In genomic region chr6:167013946-167014345, GRCh38 we compare ENCODE assay signal across 29 cellular contexts.
"Had no signal": no experiment of that assay in that cellular context is flagged by ENCODE, and none has a peak within 500 bp of the region (broad histone marks: within the 10 kb centered on the region; RNA-seq: fewer than 3 reads in every experiment).

No MANE protein-coding gene starts in this region.

- H3K27ac Mint-ChIP-seq: natural killer cell; nephron; neural progenitor cell; progenitor cell of endocrine pancreas; stimulated activated effector memory CD8-positive, alpha-beta T cell treated with anti-CD3 and anti-CD28 coated beads, Interleukin-12 subunit alpha, Interleukin-12 subunit beta, amount 100 ng/mL, for 72 hours; stimulated activated naive B cell treated with anti-CD40 and anti-IgM and Interleukin-4, amounts not matched to agents 10 μg/mL and 1 μg/mL and 100 μg/mL, for 72 hours; stimulated activated naive CD8-positive, alpha-beta T cell treated with anti-CD3 and anti-CD28 coated beads, Interleukin-15, Interleukin-2, amounts not matched to agents 100 ng/mL and 50 ng/mL, for 24 hours had no signal

- H3K9ac ChIP-seq: neural progenitor cell, parathyroid adenoma had no signal

- H3K4me2 ChIP-seq: neural progenitor cell had no signal

- H3K9me3 ChIP-seq: ovary, psoas muscle, right lobe of liver, sigmoid colon, stomach, thoracic aorta, thyroid gland, tibial nerve, upper lobe of left lung, vagina had no signal

- H3K9me3 Mint-ChIP-seq: natural killer cell; nephron; neural progenitor cell; stimulated activated effector memory CD8-positive, alpha-beta T cell treated with anti-CD3 and anti-CD28 coated beads, Interleukin-12 subunit alpha, Interleukin-12 subunit beta, amount 100 ng/mL, for 72 hours; stimulated activated naive B cell treated with anti-CD40 and anti-IgM and Interleukin-4, amounts not matched to agents 10 μg/mL and 1 μg/mL and 100 μg/mL, for 72 hours; stimulated activated naive CD8-positive, alpha-beta T cell treated with anti-CD3 and anti-CD28 coated beads, Interleukin-15, Interleukin-2, amounts not matched to agents 100 ng/mL and 50 ng/mL, for 24 hours had no signal

- H2AFZ ChIP-seq: neural progenitor cell, parathyroid adenoma had no signal

- H3K27me3 Mint-ChIP-seq: progenitor cell of endocrine pancreas; stimulated activated naive B cell treated with anti-CD40 and anti-IgM and Interleukin-4, amounts not matched to agents 10 μg/mL and 1 μg/mL and 100 μg/mL, for 72 hours; stimulated activated naive CD8-positive, alpha-beta T cell treated with anti-CD3 and anti-CD28 coated beads, Interleukin-15, Interleukin-2, amounts not matched to agents 100 ng/mL and 50 ng/mL, for 24 hours had no signal

- FAIRE-seq: small intestine, urothelium cell line had no signal

- H3K4me3 Mint-ChIP-seq: natural killer cell; nephron; neural progenitor cell; stimulated activated effector memory CD8-positive, alpha-beta T cell treated with anti-CD3 and anti-CD28 coated beads, Interleukin-12 subunit alpha, Interleukin-12 subunit beta, amount 100 ng/mL, for 72 hours; stimulated activated naive B cell treated with anti-CD40 and anti-IgM and Interleukin-4, amounts not matched to agents 10 μg/mL and 1 μg/mL and 100 μg/mL, for 72 hours; stimulated activated naive CD8-positive, alpha-beta T cell treated with anti-CD3 and anti-CD28 coated beads, Interleukin-15, Interleukin-2, amounts not matched to agents 100 ng/mL and 50 ng/mL, for 24 hours had no signal

- H3K4me1 ChIP-seq: neural progenitor cell, parathyroid adenoma, psoas muscle, right lobe of liver, sigmoid colon, stomach, thyroid gland, tibial nerve, upper lobe of left lung, vagina had no signal

- ATAC-seq: natural killer cell; psoas muscle; right cardiac atrium; right lobe of liver; stimulated activated effector memory CD8-positive, alpha-beta T cell treated with anti-CD3 and anti-CD28 coated beads, Interleukin-12 subunit alpha, Interleukin-12 subunit beta, amount 100 ng/mL, for 72 hours; stimulated activated naive B cell treated with anti-CD40 and anti-IgM and Interleukin-4, amounts not matched to agents 10 μg/mL and 1 μg/mL and 100 μg/mL, for 72 hours had no signal

- H3K27ac ChIP-seq: neural progenitor cell, ovary, parathyroid adenoma, psoas muscle, right lobe of liver, sigmoid colon, stomach, thoracic aorta, thyroid gland, tibial nerve, upper lobe of left lung, vagina had no signal

- DNase-seq: natural killer cell; occipital lobe; ovary; posterior cingulate gyrus; psoas muscle; right cardiac atrium; right lobe of liver; sigmoid colon; small intestine; stimulated activated CD4-positive, alpha-beta T cell treated with anti-CD3 and anti-CD28 coated beads, Interleukin-15, amount 100 ng/mL, for 24 hours; stimulated activated CD4-positive, alpha-beta T cell treated with anti-CD3 and anti-CD28 coated beads, Interleukin-2, amount 100 ng/mL, for 24 hours; stimulated activated CD4-positive, alpha-beta T cell treated with anti-CD3 and anti-CD28 coated beads, Interleukin-2, amount 100 ng/mL, for 48 hours; stimulated activated CD4-positive, alpha-beta T cell treated with anti-CD3 and anti-CD28 coated beads, Interleukin-4, amount 100 ng/mL, for 24 hours; stimulated activated naive B cell treated with anti-CD40 and anti-IgM and Interleukin-4, amounts not matched to agents 10 μg/mL and 1 μg/mL and 100 μg/mL, for 72 hours; stimulated activated naive CD4-positive, alpha-beta T cell treated with Interleukin-2 at 50 U/mL for 16 hours; stomach; thyroid gland; trophoblast cell; upper lobe of left lung had no signal

- H3K79me2 ChIP-seq: parathyroid adenoma had no signal

- H3K36me3 Mint-ChIP-seq: natural killer cell had no signal

- H3K4me3 ChIP-seq: neural progenitor cell, ovary, psoas muscle, right lobe of liver, sigmoid colon, stomach, thoracic aorta, thyroid gland, tibial nerve, upper lobe of left lung, vagina had no signal

- H3K27me3 ChIP-seq: neural progenitor cell, ovary, right lobe of liver, sigmoid colon, stomach, thyroid gland, tibial nerve, upper lobe of left lung, vagina had no signal

- H3K4me1 Mint-ChIP-seq: natural killer cell; nephron; neural progenitor cell; stimulated activated naive B cell treated with anti-CD40 and anti-IgM and Interleukin-4, amounts not matched to agents 10 μg/mL and 1 μg/mL and 100 μg/mL, for 72 hours had no signal

- H3K36me3 ChIP-seq: ovary, thoracic aorta had no signal
